Comparison of ENCODE assay signal across 8 cellular contexts in genomic region chr2:201882353-201883095, GRCh38.
DNase-seq lines count a peak whose midpoint lies in the region; ATAC-seq and TF ChIP-seq lines count a peak whose summit lies in the region.

No MANE protein-coding gene starts in this region.

- H3K9me3 ChIP-seq in suprapubic skin: no peaks in the 10 kb centered on the region

- H3K36me3 ChIP-seq in suprapubic skin: no peaks in the 10 kb centered on the region
- no peaks in the 10 kb centered on the region for H3K36me3 ChIP-seq in H7 (replicated peaks; ENCODE audit: control insufficient read depth, insufficient read depth, low read length)

- no peaks in the 10 kb centered on the region for H3K27me3 ChIP-seq in suprapubic skin
- H3K27me3 ChIP-seq in H7 (ENCODE audit: control insufficient read depth, insufficient read depth, low read length): no peaks in the 10 kb centered on the region

- WGBS in suprapubic skin: 7% methylated on average over 14 of the region's 14 CpGs

- H3K4me3 ChIP-seq in choroid plexus epithelial cell (ENCODE audit: low read depth, low read length) (peak overlapping the region; percentile 11), suprapubic skin (peak overlapping the region; percentile 9), H7 (ENCODE audit: insufficient read depth, low read depth, low read length) (no peak overlapping the region)

- H3K27ac ChIP-seq in suprapubic skin: no peak overlapping the region

- TF ChIP-seq CTCF in choroid plexus epithelial cell (conservative IDR thresholded peaks at IDR 0.05; ENCODE audit: low read depth, low read length) (no peak), suprapubic skin (IDR thresholded peaks at IDR 0.05) (no peak)

- no peak for TF ChIP-seq POLR2A in suprapubic skin (IDR thresholded peaks at IDR 0.05)

- peak; percentile 37 for ATAC-seq in GM18867 (IDR thresholded peaks at IDR 0.05; ENCODE audit: unreplicated experiment)

- peaks cover 19% of the 10 kb centered on the region for H3K4me1 ChIP-seq in suprapubic skin

- TF ChIP-seq EP300 in suprapubic skin (IDR thresholded peaks at IDR 0.05): no peak

- peak; percentile 68 for DNase-seq in AG08395 (ENCODE audit: low spot score)
- DNase-seq in NCI-H2171 (lab: John Stamatoyannopoulos, UW): peak; percentile 78
- DNase-seq in choroid plexus epithelial cell (ENCODE audit: low read depth): peak; percentile 52
- peak in 1 of 2 donors; percentile 79 for DNase-seq in suprapubic skin (ENCODE audit: low spot score in 2 of 2)
- DNase-seq in H7: no peak
- DNase-seq in superior temporal gyrus (ENCODE audit: extremely low spot score): no peak
- no peak for DNase-seq in activated CD8-positive, alpha-beta memory T cell treated with anti-CD3 and anti-CD28 coated beads for 24 hours

Comparison
In these comparisons a context has a peak if more than half of its experiments do, and no peak if none do; other contexts are left out.
1. DNase-seq: peak in AG08395 (single experiment), NCI-H2171 (single experiment) and choroid plexus epithelial cell (single experiment); none in H7 (single experiment), superior temporal gyrus (single experiment) and activated CD8-positive, alpha-beta memory T cell treated with anti-CD3 and anti-CD28 coated beads for 24 hours (single experiment).